Comparison of ENCODE assay signal across 2 cellular contexts in the genomic region with DNA sequence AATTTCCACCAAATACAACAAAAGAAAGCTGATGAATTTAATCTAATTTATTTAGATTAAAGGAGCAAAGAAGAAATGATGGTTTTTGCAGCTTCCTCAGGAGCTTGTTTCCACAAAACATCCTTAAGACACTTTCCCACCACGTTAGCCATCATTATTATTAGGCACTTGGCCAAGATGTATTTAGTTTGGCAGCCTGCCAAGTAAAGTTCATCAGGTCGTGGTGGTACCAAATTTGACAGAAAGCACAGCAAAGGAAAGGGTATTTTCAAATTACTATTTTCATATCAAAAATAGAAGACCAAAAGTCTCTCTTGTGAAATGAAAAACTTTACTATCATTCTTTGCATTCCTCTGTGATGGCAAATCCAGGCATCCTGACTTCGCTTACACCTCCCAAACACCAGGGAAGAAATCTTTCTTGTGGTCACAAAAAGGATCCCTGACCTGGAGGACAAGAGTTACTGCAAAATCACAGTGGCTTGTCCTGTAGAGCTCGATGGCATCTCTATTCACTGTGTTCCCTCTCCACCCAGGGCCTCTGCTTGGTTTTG.
TF ChIP-seq lines count a peak whose summit lies in the region.

No MANE protein-coding gene starts in this region.

TF ChIP-seq in HepG2, 621 proteins besides CTCF, POLR2A, EP300 and RAD21:
- peak; percentile 89 for TF ChIP-seq LCORL (IDR thresholded peaks at IDR 0.05)
- TF ChIP-seq LCORL (CRISPR knock-in tag; IDR thresholded peaks at IDR 0.05), result no peak
- no peak for TF ChIP-seq PHB2 (IDR thresholded peaks at IDR 0.05; ENCODE audit: partially characterized antibody)
TF ChIP-seq in HepG2: peak in this region for 1.

TF ChIP-seq in K562, 482 proteins besides CTCF, POLR2A, EP300 and RAD21:
- TF ChIP-seq ETS2 (tag; IDR thresholded peaks at IDR 0.05; ENCODE audit: borderline replicate concordance, poor library complexity, severe bottlenecking), result no peak
- no peak for TF ChIP-seq RHOXF2B (CRISPR knock-in tag; conservative IDR thresholded peaks at IDR 0.05)
- no peak for TF ChIP-seq PHF21A (IDR thresholded peaks at IDR 0.05; ENCODE audit: borderline replicate concordance, low read depth)
- no peak for TF ChIP-seq FOXJ2 (tag; IDR thresholded peaks at IDR 0.05)
- peak; percentile 93 for TF ChIP-seq NFIX (CRISPR knock-in tag; IDR thresholded peaks at IDR 0.05; ENCODE audit: low read depth)
- TF ChIP-seq NFIC (IDR thresholded peaks at IDR 0.05), result peak; percentile 95
- no peak for TF ChIP-seq FIP1L1 (IDR thresholded peaks at IDR 0.05; ENCODE audit: low read depth, low read length, poor library complexity, severe bottlenecking)
- no peak for TF ChIP-seq TRIM28 (IDR thresholded peaks at IDR 0.05)
- TF ChIP-seq JUND (IDR thresholded peaks at IDR 0.05; ENCODE audit: borderline replicate concordance, low read depth, low read length), result no peak
- TF ChIP-seq JUND (tag; IDR thresholded peaks at IDR 0.05; ENCODE audit: borderline replicate concordance, low read depth, low read length), result no peak
- no peak for TF ChIP-seq SMC3 (conservative IDR thresholded peaks at IDR 0.05; ENCODE audit: insufficient read depth, low read depth, low read length)
- TF ChIP-seq PTTG1 (tag; IDR thresholded peaks at IDR 0.05; ENCODE audit: low read depth), result no peak
- no peak for TF ChIP-seq KAT2B (IDR thresholded peaks at IDR 0.05; ENCODE audit: low read depth, low read length)
- TF ChIP-seq HINFP (tag; conservative IDR thresholded peaks at IDR 0.05; ENCODE audit: low read depth), result no peak
- TF ChIP-seq, protein P1, sequence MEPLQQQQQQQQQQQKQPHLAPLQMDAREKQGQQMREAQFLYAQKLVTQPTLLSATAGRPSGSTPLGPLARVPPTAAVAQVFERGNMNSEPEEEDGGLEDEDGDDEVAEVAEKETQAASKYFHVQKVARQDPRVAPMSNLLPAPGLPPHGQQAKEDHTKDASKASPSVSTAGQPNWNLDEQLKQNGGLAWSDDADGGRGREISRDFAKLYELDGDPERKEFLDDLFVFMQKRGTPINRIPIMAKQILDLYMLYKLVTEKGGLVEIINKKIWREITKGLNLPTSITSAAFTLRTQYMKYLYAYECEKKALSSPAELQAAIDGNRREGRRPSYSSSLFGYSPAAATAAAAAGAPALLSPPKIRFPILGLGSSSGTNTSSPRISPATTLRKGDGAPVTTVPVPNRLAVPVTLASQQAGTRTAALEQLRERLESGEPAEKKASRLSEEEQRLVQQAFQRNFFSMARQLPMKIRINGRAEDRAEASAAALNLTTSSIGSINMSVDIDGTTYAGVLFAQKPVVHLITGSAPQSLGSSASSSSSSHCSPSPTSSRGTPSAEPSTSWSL (CRISPR knock-in tag; IDR thresholded peaks at IDR 0.05; ENCODE audit: borderline replicate concordance), result no peak
